In genomic region chr1:248924696-248925532, GRCh38 we compare ENCODE assay signal across 8 cellular contexts. TPM values are rescaled to one million over a fixed set of nuclear protein-coding genes. Genes with fewer than 3 reads are reported as not detected.
A peak's percentile ranks its signal among the peaks of the same experiment; 100 is the strongest.
DNase-seq lines count a peak whose midpoint lies in the region; ATAC-seq, FAIRE-seq and TF ChIP-seq lines count a peak whose summit lies in the region.

No MANE protein-coding gene starts in this region.

- no peak for TF ChIP-seq POLR2A in right lobe of liver (IDR thresholded peaks at IDR 0.05)

- H3K4me1 ChIP-seq in right lobe of liver: peaks cover 0 to 5% (median 2%) of the 10 kb centered on the region in 4 donors

- 40% methylated on average over 10 of the region's 10 CpGs for WGBS in right lobe of liver (ENCODE audit: insufficient coverage, low coverage, low lambda C conversion rate, missing lambda C conversion rate)

- POLR2A ChIA-PET in AG04450 (lab: Yijun Ruan, JAX): no interaction called here

- DNase-seq in AG04450 (ENCODE audit: low read depth, low spot score) (no peak), GM13977 (ENCODE audit: low spot score) (no peak), NCI-H1105 (lab: John Stamatoyannopoulos, UW) (peak; percentile 10), T-helper 22 cell (ENCODE audit: low read depth) (peak; percentile 8), bronchial epithelial cell (ENCODE audit: low read depth) (peak; percentile 47), right lobe of liver (peak in 1 of 3 donors; percentile 35), stromal cell of bone marrow (ENCODE audit: low read depth) (peak; percentile 49)

- H3K36me3 ChIP-seq in bronchial epithelial cell (ENCODE audit: control insufficient read depth, insufficient read depth, low read length) (peaks cover 2% of the 10 kb centered on the region), right lobe of liver (peaks cover 0 to 4% (median 0%) of the 10 kb centered on the region in 4 donors)

- H3K4me3 ChIP-seq in AG04450 (ENCODE audit: low read depth, low read length): no peak overlapping the region
- no peak overlapping the region for H3K4me3 ChIP-seq in bronchial epithelial cell (ENCODE audit: low read depth, low read length)
- H3K4me3 ChIP-seq in right lobe of liver: no peak overlapping the region

- ATAC-seq in HG02798 (IDR thresholded peaks at IDR 0.05; ENCODE audit: poor library complexity, unreplicated experiment) (peak; percentile 84), right lobe of liver (peak; percentile 80 to 93 (median 82))

- no peak overlapping the region for H3K27ac ChIP-seq in AG04450 (ENCODE audit: low read depth, low read length)
- no peak overlapping the region for H3K27ac ChIP-seq in right lobe of liver

- CTCF ChIA-PET in AG04450 (lab: Charles Lee): interaction anchor here (0.6 kb wide), 1 partner anchor 23 kb away, joined by 3 read pairs; no protein-coding TSS in a partner anchor

- peak; percentile 70 for TF ChIP-seq CTCF in AG04450 (IDR thresholded peaks at IDR 0.05; ENCODE audit: low read depth, low read length)
- peak; percentile 57 for TF ChIP-seq CTCF in GM13977 (IDR thresholded peaks at IDR 0.05; ENCODE audit: extremely low read depth, insufficient read depth, missing control alignments)
- peak; percentile 57 for TF ChIP-seq CTCF in bronchial epithelial cell (IDR thresholded peaks at IDR 0.05; ENCODE audit: insufficient read depth, low read length, severe bottlenecking)
- peak; percentile 55 to 66 (median 62) for TF ChIP-seq CTCF in right lobe of liver (IDR thresholded peaks at IDR 0.05)

- in situ Hi-C loops in GM13977 (cut with MboI; ENCODE audit: low pct_unique_long_range_greater_than_20kb, low sequenced_read_pairs, unreplicated experiment): no loop called here

- H3K9me3 ChIP-seq in AG04450 (ENCODE audit: control insufficient read depth, insufficient read depth, low read length) (no peaks in the 10 kb centered on the region), right lobe of liver (no peaks in the 10 kb centered on the region)

- intact Hi-C loops in right lobe of liver (cut with DNase I): no loop called here

- no peak for FAIRE-seq in bronchial epithelial cell (lab: Jason Lieb, UNC)

- H3K27me3 ChIP-seq in AG04450 (ENCODE audit: control insufficient read depth, insufficient read depth, low read length) (no peaks in the 10 kb centered on the region), bronchial epithelial cell (ENCODE audit: control insufficient read depth, insufficient read depth, low read length) (no peaks in the 10 kb centered on the region), right lobe of liver (no peaks in the 10 kb centered on the region)

RNA-seq across cellular contexts. Expression of gene PGBD2, which starts 18.9 kb away (rescaled TPM):
- 4.9 and 6.7 TPM in 2 replicates for polyA plus RNA-seq in AG04450 (2011; rRNA removed)
- 7.6 and 8.0 TPM in 2 replicates for polyA minus RNA-seq in AG04450 (2011; rRNA and poly(A)+ RNA removed)
- total RNA-seq in bronchial epithelial cell: 5.9 and 7.4 TPM in 2 replicates
- total RNA-seq in right lobe of liver: 1 to 10 TPM; 2.5 to 4.1 (median 4.0) TPM

Comparison
In these comparisons a context has a peak if more than half of its experiments do, and no peak if none do; other contexts are left out.
1. DNase-seq: peak in NCI-H1105 (single experiment), T-helper 22 cell (single experiment), bronchial epithelial cell (single experiment) and stromal cell of bone marrow (single experiment); none in AG04450 (single experiment) and GM13977 (single experiment).
2. Peak in every context shown above with its lines, with median percentiles within 50 percentile points of each other: CTCF ChIP-seq.